In genomic region chr3:185937689-185938374, GRCh38 we compare ENCODE assay signal across 8 cellular contexts. TPM values are rescaled to one million over a fixed set of nuclear protein-coding genes. Genes with fewer than 3 reads are reported as not detected.
A peak's percentile ranks its signal among the peaks of the same experiment; 100 is the strongest.
DNase-seq lines count a peak whose midpoint lies in the region; ATAC-seq and TF ChIP-seq lines count a peak whose summit lies in the region.

TSS of gene TRA2B (minus strand) at chr3:185938014. CDS start at chr3:185937860, 154 bp downstream.

- H3K9ac ChIP-seq in PC-3 (ENCODE audit: low read length) = peak within 1 kb of the TSS; percentile 99

- no TSS peak for BruUV-seq in PC-3 (replicated peaks; lab: Mats Ljungman, UMichigan)

- no peaks in the 10 kb centered on the region for H3K9me2 ChIP-seq in PC-3 (replicated peaks; ENCODE audit: low read length)

- peak within 1 kb of the TSS; percentile 93 for H3K4me2 ChIP-seq in PC-3 (ENCODE audit: low read length)

- no peaks in the 10 kb centered on the region for H3K9me3 ChIP-seq in PC-3 (ENCODE audit: low read length)

- peak within 1 kb of the TSS; percentile 67 for H2AFZ ChIP-seq in PC-3 (ENCODE audit: low read length)

- intact Hi-C loops in PC-3 (cut with micrococcal nuclease) = loop anchor here (2.0 kb wide), 1 partner anchor 169 kb away; no protein-coding TSS in a partner anchor

- TF ChIP-seq CTCF in PC-3 (conservative IDR thresholded peaks at IDR 0.05; ENCODE audit: low read depth, low read length) = peak; percentile 31

- no peaks in the 10 kb centered on the region for H3K27me3 ChIP-seq in PC-3 (ENCODE audit: low read length)

- H4K20me1 ChIP-seq in PC-3 (ENCODE audit: low read length) = peaks cover 43% of the 10 kb centered on the region

- DNase-seq in DMS53 treated with DMSO at 0.1 percent for 48 hours (lab: John Stamatoyannopoulos, UW; ENCODE audit: unreplicated experiment) (peak; percentile 92), PC-3 (peak; percentile 98), activated T-cell treated with anti-CD3 and anti-CD28 coated beads for 48 hours (ENCODE audit: low read depth) (peak; percentile 98), epithelial cell of prostate (ENCODE audit: low read depth, low spot score) (peak; percentile 84), mucosa of gallbladder (ENCODE audit: low spot score) (peak; percentile 99)
- DNase-seq in Jurkat, Clone E6-1 (ENCODE audit: low read depth, low spot score) = peak; percentile 96
- peak; percentile 98 for DNase-seq in stimulated activated CD8-positive, alpha-beta memory T cell treated with anti-CD3 and anti-CD28 coated beads, Interleukin-4, amount 100 ng/mL, for 4 hours (ENCODE audit: low read depth in 2 of 2, low spot score in 1 of 2)

- POLR2A ChIA-PET in PC-3 (lab: Charles Lee; ENCODE audit: unreplicated experiment) = interaction anchor here (0.7 kb wide), 1 partner anchor 38 kb away, joined by 3 read pairs; no protein-coding TSS in a partner anchor

- H3F3A ChIP-seq in PC-3 (ENCODE audit: low read length, unreplicated experiment) = peaks cover 7% of the 10 kb centered on the region

- peaks cover 45% of the 10 kb centered on the region for H3K4me1 ChIP-seq in PC-3 (ENCODE audit: insufficient read depth, low read length)

- peak; percentile 89 for ATAC-seq in GM21619 (IDR thresholded peaks at IDR 0.05; ENCODE audit: unreplicated experiment)
- peak; percentile 84 for ATAC-seq in PC-3

- H3K79me2 ChIP-seq in PC-3 (ENCODE audit: low read length) = peaks cover 56% of the 10 kb centered on the region

- H3K27ac ChIP-seq in PC-3 (ENCODE audit: low read length) (peak within 1 kb of the TSS; percentile 88), epithelial cell of prostate (peak within 1 kb of the TSS; percentile 91)

- peaks cover 36% of the 10 kb centered on the region for H3K36me3 ChIP-seq in PC-3 (ENCODE audit: low read depth, low read length)

- CTCF ChIA-PET in PC-3 (lab: Charles Lee) = no interaction called here

- H3K4me3 ChIP-seq in Jurkat, Clone E6-1 (ENCODE audit: low read length) = peak within 1 kb of the TSS; percentile 100
- peak within 1 kb of the TSS; percentile 89 for H3K4me3 ChIP-seq in PC-3 (ENCODE audit: low read length)

RNA-seq across cellular contexts. Expression of gene TRA2B, which starts in this region (rescaled TPM):
- polyA plus RNA-seq in Jurkat, Clone E6-1 (2012; ENCODE audit: insufficient read depth, insufficient read length) = 374 TPM
- total RNA-seq in PC-3 (2014; rRNA removed) = 279 and 287 TPM in 2 replicates
- 79.8 TPM for total RNA-seq in mucosa of gallbladder

Comparison
In these comparisons a context has a peak if more than half of its experiments do, and no peak if none do; other contexts are left out.
1. Peak in every context shown above with its lines: DNase-seq, ATAC-seq, H3K4me3 ChIP-seq and H3K27ac ChIP-seq.